35 cellular contexts compared by ENCODE assay signal in the genomic region with DNA sequence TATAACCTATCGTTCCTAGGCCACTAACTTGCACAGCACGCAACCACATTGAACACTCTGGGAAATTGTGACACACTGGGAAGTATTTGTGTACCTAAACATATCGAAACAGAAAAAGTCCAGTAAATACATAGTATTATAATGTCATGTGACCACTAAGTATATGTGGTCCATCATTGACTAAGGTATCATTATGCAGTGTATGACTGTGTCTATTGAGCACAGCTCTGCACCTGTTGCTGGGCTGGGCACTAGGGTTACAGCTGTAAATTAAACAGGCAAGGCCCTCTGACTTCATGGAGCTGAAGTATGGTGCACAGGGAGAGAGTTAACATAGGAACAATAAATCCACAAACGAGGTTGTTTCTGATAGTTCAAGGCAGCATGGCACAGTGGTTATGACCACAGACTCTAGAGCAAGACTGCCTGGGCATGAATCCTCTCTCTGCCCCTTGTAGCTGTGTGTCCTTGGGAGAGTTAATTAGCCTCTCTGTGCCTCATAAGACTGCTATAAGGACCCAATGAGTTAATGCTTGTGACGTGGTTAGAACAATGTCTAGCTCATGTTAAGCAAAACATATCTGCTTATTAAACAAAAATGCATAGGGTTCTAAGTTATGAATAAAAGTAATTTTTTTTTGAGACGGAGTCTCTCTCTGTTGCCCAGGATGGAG. TPM values are rescaled to one million over a fixed set of nuclear protein-coding genes. Genes with fewer than 3 reads are reported as not detected.
"Had no signal": no experiment of that assay in that cellular context is flagged by ENCODE, and none has a peak within 500 bp of the region (broad histone marks: within the 10 kb centered on the region; RNA-seq: fewer than 3 reads in every experiment).

No MANE protein-coding gene starts in this region.

- ATAC-seq: activated CD8-positive, alpha-beta memory T cell treated with anti-CD3 and anti-CD28 coated beads, Interleukin-2, amount 10 ng/mL, durations not matched to agents 7 days and 5 days; activated naive CD8-positive, alpha-beta T cell treated with anti-CD3 and anti-CD28 coated beads, Interleukin-2, amount 50 U/mL, for 24 hours; PC-3 had no signal

- H3K9ac ChIP-seq: KMS-11 had no signal

- FAIRE-seq: bronchial epithelial cell had no signal

- H3K27ac ChIP-seq: KMS-11, VCaP had no signal

- H3K4me2 ChIP-seq: KMS-11 had no signal

- DNase-seq: activated B cell treated with CpG ODN at 0.5 μM for 24 hours; activated CD4-positive, alpha-beta memory T cell treated with anti-CD3 and anti-CD28 coated beads, Interleukin-2, amount 10 ng/mL, durations not matched to agents 7 days and 5 days; activated CD4-positive, alpha-beta T cell treated with anti-CD3 and anti-CD28 coated beads for 4 hours; activated CD4-positive, alpha-beta T cell treated with anti-CD3 and anti-CD28 coated beads, Interleukin-2, amount 50 U/mL, for 1 hour; activated CD4-positive, CD25-positive, alpha-beta regulatory T cell treated with anti-CD3 and anti-CD28 coated beads, Interleukin-2, amount 50 U/mL, for 72 hours; activated CD8-positive, alpha-beta memory T cell treated with anti-CD3 and anti-CD28 coated beads for 24 hours; activated CD8-positive, alpha-beta memory T cell treated with anti-CD3 and anti-CD28 coated beads, Interleukin-2, amount 10 ng/mL, durations not matched to agents 7 days and 5 days; activated CD8-positive, alpha-beta memory T cell treated with anti-CD3 and anti-CD28 coated beads, Interleukin-2, amount 50 U/mL, for 48 hours; activated effector memory CD4-positive, alpha-beta T cell treated with Interleukin-2 at 50 U/mL for 16 hours; activated naive CD4-positive, alpha-beta T cell treated with anti-CD3 and anti-CD28 coated beads, Interleukin-2, amount 10 ng/mL, durations not matched to agents 7 days and 5 days; activated naive CD8-positive, alpha-beta T cell treated with anti-CD3 and anti-CD28 coated beads, Interleukin-2, amount 50 U/mL, for 24 hours; activated T-cell treated with anti-CD3 and anti-CD28 coated beads, Interleukin-2, amount 50 U/mL, for 48 hours; anterior cingulate cortex; caudate nucleus; MM.1S; MV-4-11; NCI-H1092; NCI-H1436 treated with DMSO at 0.1 percent for 48 hours; NCI-H1694 treated with DMSO at 0.1 percent for 48 hours; NCI-H2029; NCI-H345; NCI-H526; NCI-H748 treated with DMSO at 0.1 percent for 48 hours; NK-92 treated with Interleukin-12 subunit alpha and Interleukin-12 subunit beta, amount 100 ng/mL, for 24 hours; PC-3; Right ventricle myocardium superior; SW 1271; T-helper 1 cell; T-helper 2 cell; T-helper 9 cell had no signal

RNA-seq across cellular contexts. Expression of gene BCAS1, which starts 10.6 kb away (rescaled TPM):
- total RNA-seq: activated CD4-positive, alpha-beta memory T cell treated with anti-CD3 and anti-CD28 coated beads, Interleukin-2, amount 10 ng/mL, durations not matched to agents 7 days and 5 days; bronchial epithelial cell; LHCN-M2; NCI-H460; Right ventricle myocardium superior had no signal
